ENCODE assay signal across 14 cellular contexts in genomic region chr2:43738257-43738656, GRCh38. TPM values are rescaled to one million over a fixed set of nuclear protein-coding genes. Genes with fewer than 3 reads are reported as not detected.
DNase-seq lines count a peak whose midpoint lies in the region; ATAC-seq, FAIRE-seq and TF ChIP-seq lines count a peak whose summit lies in the region.
"Had no signal": no experiment of that assay in that cellular context is flagged by ENCODE, and none has a peak within 500 bp of the region (broad histone marks: within the 10 kb centered on the region; RNA-seq: fewer than 3 reads in every experiment).

No MANE protein-coding gene starts in this region.

- no peaks in the 10 kb centered on the region for H3K79me2 ChIP-seq in neural cell (replicated peaks; ENCODE audit: insufficient read depth, low read length)

- TF ChIP-seq RAD21 in neural cell (conservative IDR thresholded peaks at IDR 0.05): no peak

- H3K4me3 Mint-ChIP-seq in HFFc6: peak overlapping the region; percentile 58; the same call in 1 of the 2 replicates
- H3K4me3 Mint-ChIP-seq: CD14-positive monocyte; CD4-positive, alpha-beta memory T cell had no signal

- H3K27me3 Mint-ChIP-seq in HFFc6 (ENCODE audit: insufficient read depth): no peaks in the 10 kb centered on the region

- no peaks in the 10 kb centered on the region for H3K9me3 Mint-ChIP-seq in HFFc6
- H3K9me3 Mint-ChIP-seq: CD4-positive, alpha-beta memory T cell had no signal

- TF ChIP-seq EP300 in neural cell (conservative IDR thresholded peaks at IDR 0.05; ENCODE audit: poor library complexity, severe bottlenecking): peak; percentile 93

- no peaks in the 10 kb centered on the region for H3K27me3 ChIP-seq in brain microvascular endothelial cell (replicated peaks)
- H3K27me3 ChIP-seq in neural cell (ENCODE audit: insufficient read depth, low read depth, low read length): no peaks in the 10 kb centered on the region
- H3K27me3 ChIP-seq: BLaER1 had no signal

- H3K4me1 Mint-ChIP-seq in HFFc6 (ENCODE audit: low read depth): peaks cover 25% of the 10 kb centered on the region
- H3K4me1 Mint-ChIP-seq: CD14-positive monocyte; CD4-positive, alpha-beta memory T cell had no signal

- peak overlapping the region; percentile 82; the same call in 1 of the 2 replicates for H3K27ac Mint-ChIP-seq in HFFc6
- H3K27ac Mint-ChIP-seq: CD14-positive monocyte; CD4-positive, alpha-beta memory T cell had no signal

- H3K9ac ChIP-seq in neural cell (ENCODE audit: low read length): peak overlapping the region; percentile 21
- H3K9ac ChIP-seq: BLaER1 had no signal

- no peaks in the 10 kb centered on the region for H3K9me2 ChIP-seq in neural cell (ENCODE audit: insufficient read depth, low read length)

- peak overlapping the region; percentile 1 for H3K4me2 ChIP-seq in neural cell (ENCODE audit: low read length)
- H3K4me2 ChIP-seq: BLaER1 had no signal

- H3K4me3 ChIP-seq in brain microvascular endothelial cell (ENCODE audit: low read depth, low read length) (no peak overlapping the region), neural cell (ENCODE audit: low read length) (no peak overlapping the region)
- H3K4me3 ChIP-seq: BLaER1 had no signal

- peak overlapping the region; percentile 83 for H3K27ac ChIP-seq in brain microvascular endothelial cell
- H3K27ac ChIP-seq in neural cell (ENCODE audit: low read length): peak overlapping the region; percentile 60
- H3K27ac ChIP-seq: BLaER1 had no signal

- in situ Hi-C loops in brain microvascular endothelial cell (cut with HindIII; ENCODE audit: low pct_ligation_motif_present, low sequenced_read_pairs): no loop called here

- no peak for ATAC-seq in HG03095 (IDR thresholded peaks at IDR 0.05; ENCODE audit: unreplicated experiment)

- H3K36me3 ChIP-seq in brain microvascular endothelial cell (replicated peaks) (no peaks in the 10 kb centered on the region), neural cell (ENCODE audit: insufficient read depth, low read length) (no peaks in the 10 kb centered on the region)
- H3K36me3 ChIP-seq: BLaER1 had no signal

- no peak for FAIRE-seq in D721Med (lab: Jason Lieb, UNC)
- FAIRE-seq: A204.1 had no signal

- H3K9me3 ChIP-seq in neural cell (ENCODE audit: low read length): no peaks in the 10 kb centered on the region
- H3K9me3 ChIP-seq: BLaER1 had no signal

- H2AFZ ChIP-seq in neural cell (ENCODE audit: low read depth, low read length): no peak overlapping the region

- H3F3A ChIP-seq in neural cell (ENCODE audit: insufficient read depth, low read length, poor library complexity, severe bottlenecking): no peaks in the 10 kb centered on the region

- no peak for TF ChIP-seq CTCF in HFFc6 (IDR thresholded peaks at IDR 0.05)
- no peak for TF ChIP-seq CTCF in brain microvascular endothelial cell (IDR thresholded peaks at IDR 0.05; ENCODE audit: low read depth, low read length, missing control alignments)
- TF ChIP-seq CTCF in neural cell (IDR thresholded peaks at IDR 0.05; ENCODE audit: poor library complexity, severe bottlenecking): no peak
- no peak for TF ChIP-seq CTCF in D721Med (IDR thresholded peaks at IDR 0.05; ENCODE audit: insufficient read depth, missing control alignments)

- no peaks in the 10 kb centered on the region for H4K20me1 ChIP-seq in neural cell (ENCODE audit: insufficient read depth)
- H4K20me1 ChIP-seq: BLaER1 had no signal

- no peaks in the 10 kb centered on the region for H3K36me3 Mint-ChIP-seq in HFFc6 (ENCODE audit: low read depth)
- H3K36me3 Mint-ChIP-seq: CD14-positive monocyte; CD4-positive, alpha-beta memory T cell had no signal

- DNase-seq in HFFc6 (no peak), brain microvascular endothelial cell (no peak), D721Med (ENCODE audit: insufficient read length, low spot score) (no peak)
- DNase-seq in effector CD8-positive, alpha-beta T cell (lab: John Stamatoyannopoulos, UW): no peak
- DNase-seq: CD4-positive, alpha-beta memory T cell; DMS79 treated with DMSO at 0.1 percent for 48 hours; GF-D8; GOT3; H7 had no signal

TF ChIP-seq in neural cell, 6 proteins besides CTCF, POLR2A, EP300 and RAD21:
- TF ChIP-seq POLR2AphosphoS5 (IDR thresholded peaks at IDR 0.05) (peak; percentile 43), REST (IDR thresholded peaks at IDR 0.05; ENCODE audit: borderline replicate concordance) (peak; percentile 25), EZH2 (IDR thresholded peaks at IDR 0.05; ENCODE audit: borderline replicate concordance, insufficient read depth, low read length, poor library complexity, severe bottlenecking) (no peak)
TF ChIP-seq in neural cell: peak in this region for 2.

RNA-seq across cellular contexts. Expression of gene DYNC2LI1, which starts 35.6 kb away (rescaled TPM):
- total RNA-seq in HFFc6 (2021; fragmentation: NEBNext Ultra II Directional; extraction: Animal tissue kit (Norgen Biotek cat#: 25700)): 10 to 100 TPM in 3 of 6 experiments, 1 to 10 TPM in 3; 8.4 to 12.3 (median 10.0) TPM
- 65.5 and 80.6 TPM in 2 replicates for polyA plus RNA-seq in neural cell
- 43.3 and 45.0 TPM in 2 replicates for polyA minus RNA-seq in neural cell
